12 cellular contexts compared by ENCODE assay signal in genomic region chr2:42752299-42752698, GRCh38. TPM values are rescaled to one million over a fixed set of nuclear protein-coding genes. Genes with fewer than 3 reads are reported as not detected.
DNase-seq lines count a peak whose midpoint lies in the region; ATAC-seq and TF ChIP-seq lines count a peak whose summit lies in the region.
"Had no signal": no experiment of that assay in that cellular context is flagged by ENCODE, and none has a peak within 500 bp of the region (broad histone marks: within the 10 kb centered on the region; RNA-seq: fewer than 3 reads in every experiment).

No MANE protein-coding gene starts in this region.

- H3K27ac ChIP-seq in CD8-positive, alpha-beta T cell (ENCODE audit: low read depth, low read length) = no peak overlapping the region
- H3K27ac ChIP-seq: C4-2B, colonic mucosa had no signal

- CTCF ChIA-PET in CD8-positive, alpha-beta T cell (lab: Charles Lee) = no interaction called here
- CTCF ChIA-PET in activated B cell treated with CpG ODN at 0.5 μM for 24 hours (lab: Charles Lee) = interaction anchor here (1.2 kb wide), 1 partner anchor 90 kb away, joined by 3 read pairs; no protein-coding TSS in a partner anchor

- no peaks in the 10 kb centered on the region for H3K4me1 Mint-ChIP-seq in CD8-positive, alpha-beta T cell (ENCODE audit: low read depth)
- peaks cover 47% of the 10 kb centered on the region for H3K4me1 Mint-ChIP-seq in activated B cell treated with CpG ODN at 0.5 μM for 24 hours

- H3K4me1 ChIP-seq in CD8-positive, alpha-beta T cell (ENCODE audit: insufficient read depth, low read length) = no peaks in the 10 kb centered on the region
- H3K4me1 ChIP-seq: colonic mucosa had no signal

- DNase-seq in CD8-positive, alpha-beta T cell = no peak
- no peak for DNase-seq in activated B cell treated with CpG ODN at 0.5 μM for 24 hours
- no peak for DNase-seq in 8988T
- DNase-seq in mucosa of gallbladder (ENCODE audit: low spot score) = no peak
- no peak for DNase-seq in NCI-H2081 treated with DMSO at 0.1 percent for 48 hours (lab: John Stamatoyannopoulos, UW)
- no peak for DNase-seq in SW 1271 (lab: John Stamatoyannopoulos, UW)
- DNase-seq: activated CD4-positive, alpha-beta T cell treated with anti-CD3 and anti-CD28 coated beads, Interleukin-2, amount 50 U/mL, for 48 hours; colonic mucosa; IMR-90 had no signal

- no peak overlapping the region for H3K4me3 ChIP-seq in CD8-positive, alpha-beta T cell (ENCODE audit: low read depth, low read length)
- H3K4me3 ChIP-seq: colonic mucosa had no signal

- peaks cover 7% of the 10 kb centered on the region for H3K36me3 ChIP-seq in CD8-positive, alpha-beta T cell (ENCODE audit: insufficient read depth, low read length)
- H3K36me3 ChIP-seq: colonic mucosa had no signal

- H3K27me3 Mint-ChIP-seq in CD8-positive, alpha-beta T cell (ENCODE audit: low read depth) = no peaks in the 10 kb centered on the region
- H3K27me3 Mint-ChIP-seq in activated B cell treated with CpG ODN at 0.5 μM for 24 hours = no peaks in the 10 kb centered on the region

- POLR2A ChIA-PET in CD8-positive, alpha-beta T cell (lab: Charles Lee) = no interaction called here
- POLR2A ChIA-PET in activated B cell treated with CpG ODN at 0.5 μM for 24 hours (lab: Charles Lee) = interaction anchor here (0.6 to 6.1 kb wide), 7 partner anchors 24 to 844 kb away, joined by 3 to 41 read pairs (median 4); partner anchors contain the start of genes HAAO and THADA

- H3K27ac Mint-ChIP-seq in CD8-positive, alpha-beta T cell = peak overlapping the region; percentile 11
- H3K27ac Mint-ChIP-seq in activated B cell treated with CpG ODN at 0.5 μM for 24 hours = peak overlapping the region; percentile 76

- no peak overlapping the region for H3K4me3 Mint-ChIP-seq in CD8-positive, alpha-beta T cell
- H3K4me3 Mint-ChIP-seq in activated B cell treated with CpG ODN at 0.5 μM for 24 hours = peak overlapping the region; percentile 50

- intact Hi-C loops in CD8-positive, alpha-beta T cell (cut with DNase I, micrococcal nuclease) = no loop called here
- intact Hi-C loops in activated B cell treated with CpG ODN at 0.5 μM for 24 hours (cut with micrococcal nuclease) = loop anchor here (1.0 to 2.0 kb wide), 3 partner anchors 29 to 59 kb away; partner anchors contain the start of gene HAAO

- TF ChIP-seq CTCF in CD8-positive, alpha-beta T cell (IDR thresholded peaks at IDR 0.05) = no peak
- no peak for TF ChIP-seq CTCF in activated B cell treated with CpG ODN at 0.5 μM for 24 hours (IDR thresholded peaks at IDR 0.05)

- no peaks in the 10 kb centered on the region for H3K9me3 Mint-ChIP-seq in CD8-positive, alpha-beta T cell
- H3K9me3 Mint-ChIP-seq in activated B cell treated with CpG ODN at 0.5 μM for 24 hours = no peaks in the 10 kb centered on the region

- H3K36me3 Mint-ChIP-seq in CD8-positive, alpha-beta T cell = peaks cover 56% of the 10 kb centered on the region
- H3K36me3 Mint-ChIP-seq in activated B cell treated with CpG ODN at 0.5 μM for 24 hours (ENCODE audit: low read depth) = no peaks in the 10 kb centered on the region

- H3K9me3 ChIP-seq in CD8-positive, alpha-beta T cell (ENCODE audit: low read length) = no peaks in the 10 kb centered on the region
- H3K9me3 ChIP-seq: colonic mucosa had no signal

- H3K27me3 ChIP-seq in CD8-positive, alpha-beta T cell (ENCODE audit: insufficient read depth, low read length) = no peaks in the 10 kb centered on the region
- H3K27me3 ChIP-seq: colonic mucosa had no signal

- ATAC-seq in CD8-positive, alpha-beta T cell = no peak
- peak; percentile 61 for ATAC-seq in GM19468 (IDR thresholded peaks at IDR 0.05; ENCODE audit: extremely low read depth, unreplicated experiment)
- peak; percentile 54 for ATAC-seq in HG03342 (IDR thresholded peaks at IDR 0.05; ENCODE audit: unreplicated experiment)
- ATAC-seq in activated B cell treated with CpG ODN at 0.5 μM for 24 hours (ENCODE audit: low read depth) = peak; percentile 52

RNA-seq across cellular contexts. Expression of gene OXER1, which starts 11.6 kb away (rescaled TPM):
- under 1 TPM; 0.25 to 0.30 TPM for total RNA-seq in CD8-positive, alpha-beta T cell
- total RNA-seq in activated B cell treated with CpG ODN at 0.5 μM for 24 hours (1.9 and 2.1 TPM in 2 replicates), mucosa of gallbladder (3.7 TPM)
- total RNA-seq: IMR-90 had no signal

RNA-seq across cellular contexts. Expression of gene HAAO, which starts 40.1 kb away (rescaled TPM):
- not detected for total RNA-seq in CD8-positive, alpha-beta T cell
- total RNA-seq in activated B cell treated with CpG ODN at 0.5 μM for 24 hours (11.4 TPM in 2 replicates), mucosa of gallbladder (20.9 TPM)

Comparison
In these comparisons a context has a peak if more than half of its experiments do, and no peak if none do; other contexts are left out.
1. RNA of gene HAAO, which starts 40.1 kb away (total RNA-seq): 20.9 TPM in mucosa of gallbladder (single experiment) and 11.4 TPM in activated B cell treated with CpG ODN at 0.5 μM for 24 hours; not detected in CD8-positive, alpha-beta T cell; every median in the first group is over 10 times any median in the second.